Comparison of ENCODE assay signal across 13 cellular contexts in the genomic region with DNA sequence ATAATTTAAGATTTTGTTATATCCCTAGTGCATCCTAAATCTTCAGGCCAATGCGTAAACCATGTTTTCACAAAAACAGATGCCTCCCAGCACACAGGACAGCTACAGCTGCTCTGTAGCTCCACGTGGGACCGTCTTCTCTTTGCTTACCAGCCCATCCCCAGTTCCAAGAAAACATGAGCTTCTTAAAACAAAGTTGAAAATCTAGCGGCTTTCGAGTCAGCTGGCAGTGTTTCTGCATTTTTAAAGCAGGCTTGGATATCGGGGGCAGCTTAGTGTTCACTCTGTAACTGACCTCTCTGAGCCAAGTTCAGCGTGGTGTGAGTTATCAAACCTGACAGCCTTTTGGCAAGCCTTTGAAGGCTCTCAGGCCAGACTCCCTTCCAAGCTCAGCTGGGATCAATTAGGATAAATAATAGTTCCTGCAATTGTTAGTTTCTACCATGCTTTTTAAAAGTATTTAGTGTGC.
A peak's percentile ranks its signal among the peaks of the same experiment; 100 is the strongest.
DNase-seq lines count a peak whose midpoint lies in the region; ATAC-seq and TF ChIP-seq lines count a peak whose summit lies in the region.
"Had no signal": no experiment of that assay in that cellular context is flagged by ENCODE, and none has a peak within 500 bp of the region (broad histone marks: within the 10 kb centered on the region; RNA-seq: fewer than 3 reads in every experiment).

No MANE protein-coding gene starts in this region.

- H3K36me3 ChIP-seq in gastroesophageal sphincter (no peaks in the 10 kb centered on the region), ovary (no peaks in the 10 kb centered on the region)
- H3K36me3 ChIP-seq: BLaER1, tibial artery had no signal

- peaks cover 0 to 6% (median 0%) of the 10 kb centered on the region in 3 donors for H3K9me3 ChIP-seq in gastroesophageal sphincter
- H3K9me3 ChIP-seq in ovary = no peaks in the 10 kb centered on the region
- H3K9me3 ChIP-seq: BLaER1 had no signal

- H3K27me3 ChIP-seq in gastroesophageal sphincter (no peaks in the 10 kb centered on the region), ovary (no peaks in the 10 kb centered on the region)
- H3K27me3 ChIP-seq: BLaER1, tibial artery had no signal

- 10 to 11% methylated on average over 6 to 7 of the region's 7 CpGs for WGBS in gastroesophageal sphincter (ENCODE audit: low coverage in 1 of 2), 2 donors
- WGBS in ovary, 3 donors = 1 to 4% (median 2%) methylated on average over 7 of the region's 7 CpGs

- TF ChIP-seq EP300 in gastroesophageal sphincter (IDR thresholded peaks at IDR 0.05) = no peak
- no peak for TF ChIP-seq EP300 in ovary (IDR thresholded peaks at IDR 0.05)

- ATAC-seq in gastroesophageal sphincter (peak; percentile 91), GM19351 (IDR thresholded peaks at IDR 0.05; ENCODE audit: unreplicated experiment) (no peak)

- TF ChIP-seq POLR2A in gastroesophageal sphincter (IDR thresholded peaks at IDR 0.05) (no peak), ovary (IDR thresholded peaks at IDR 0.05) (no peak)

- H3K27ac ChIP-seq in gastroesophageal sphincter (peak overlapping the region; percentile 8 to 74 (median 66)), ovary (peak overlapping the region in 1 of 2 donors; percentile 45)
- H3K27ac ChIP-seq: BLaER1, tibial artery had no signal

- intact Hi-C loops in ovary (cut with DNase I) = no loop called here

- TF ChIP-seq CTCF in WI38 (IDR thresholded peaks at IDR 0.05; ENCODE audit: low read depth, low read length) (no peak), gastroesophageal sphincter (IDR thresholded peaks at IDR 0.05) (no peak), ovary (IDR thresholded peaks at IDR 0.05) (no peak)

- peak; percentile 74 for DNase-seq in AG08395 (ENCODE audit: low spot score)
- peak; percentile 80 to 85 (median 82) for DNase-seq in ovary
- DNase-seq in NCI-H510A (lab: John Stamatoyannopoulos, UW) = no peak
- no peak for DNase-seq in NCI-H2171 treated with DMSO at 0.1 percent for 48 hours (lab: John Stamatoyannopoulos, UW)
- no peak for DNase-seq in midbrain (lab: John Stamatoyannopoulos, UW)
- DNase-seq: NCI-H1105 treated with DMSO at 0.1 percent for 48 hours; SIG-M5; stimulated activated CD4-positive, alpha-beta T cell treated with anti-CD3 and anti-CD28 coated beads, Interleukin-1b, Interleukin-23, amount 100 ng/mL, for 48 hours; tibial artery had no signal

- H3K4me3 ChIP-seq in WI38 (ENCODE audit: low read depth, low read length) (peak overlapping the region; percentile 29), gastroesophageal sphincter (peak overlapping the region in 1 of 2 donors; percentile 14), ovary (no peak overlapping the region)
- H3K4me3 ChIP-seq: BLaER1 had no signal

- H3K4me1 ChIP-seq in gastroesophageal sphincter (peaks cover 3 to 34% (median 4%) of the 10 kb centered on the region in 3 donors), ovary (ENCODE audit: insufficient read depth) (peaks cover 3% of the 10 kb centered on the region)
- H3K4me1 ChIP-seq: BLaER1 had no signal

Comparison
In these comparisons a context has a peak if more than half of its experiments do, and no peak if none do; other contexts are left out.
1. DNase-seq: peak in AG08395 (single experiment) and ovary (5 of 5); none in NCI-H510A (single experiment), NCI-H2171 treated with DMSO at 0.1 percent for 48 hours (single experiment) and midbrain (single experiment).